In the genomic region with DNA sequence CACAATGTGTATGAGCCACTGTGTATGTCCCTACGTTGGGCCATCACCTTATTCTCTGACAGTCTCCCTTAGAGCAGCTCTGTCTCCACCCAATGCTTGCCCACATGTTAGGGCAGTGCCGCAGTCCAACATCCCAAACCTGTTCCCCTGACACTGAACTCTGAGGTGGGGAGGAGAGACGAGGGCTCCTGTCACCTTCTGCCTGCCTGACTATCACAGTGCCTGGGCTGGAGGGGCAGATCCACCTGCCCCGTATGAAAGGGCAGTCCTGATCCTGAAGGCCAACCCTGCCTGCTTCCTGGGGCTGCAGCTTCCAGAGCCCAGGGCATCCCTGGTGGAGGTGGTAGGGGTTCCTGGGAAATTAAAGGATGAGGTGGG, we compare ENCODE assay signal across 22 cellular contexts. TPM values are rescaled to one million over a fixed set of nuclear protein-coding genes. Genes with fewer than 3 reads are reported as not detected.
A peak's percentile ranks its signal among the peaks of the same experiment; 100 is the strongest.
DNase-seq lines count a peak whose midpoint lies in the region; ATAC-seq and TF ChIP-seq lines count a peak whose summit lies in the region.
"Had no signal": no experiment of that assay in that cellular context is flagged by ENCODE, and none has a peak within 500 bp of the region (broad histone marks: within the 10 kb centered on the region; RNA-seq: fewer than 3 reads in every experiment).

No MANE protein-coding gene starts in this region.

- H3K4ac ChIP-seq in trophoblast cell (ENCODE audit: low read depth, low read length): no peak overlapping the region

- no peak overlapping the region for H4K12ac ChIP-seq in trophoblast cell (ENCODE audit: low read depth, low read length)

- H4K8ac ChIP-seq in trophoblast cell (ENCODE audit: low read depth, low read length): no peak overlapping the region

- TF ChIP-seq CTCF in RWPE1 (conservative IDR thresholded peaks at IDR 0.05; ENCODE audit: low read depth) (no peak), body of pancreas (IDR thresholded peaks at IDR 0.05) (no peak), BE2C (IDR thresholded peaks at IDR 0.05; ENCODE audit: low read depth, low read length) (no peak)

- H3K23ac ChIP-seq in trophoblast cell (ENCODE audit: low read length): no peak overlapping the region

- DNase-seq in RWPE1 (ENCODE audit: low spot score) (no peak), body of pancreas (no peak), trophoblast cell (no peak), BE2C (no peak), foreskin melanocyte (no peak)
- no peak for DNase-seq in stimulated activated naive CD4-positive, alpha-beta T cell (lab: John Stamatoyannopoulos, UW)
- DNase-seq: Caco-2; CD4-positive, alpha-beta T cell; DMS 273 treated with DMSO at 0.1 percent for 48 hours; DMS79 treated with DMSO at 0.1 percent for 48 hours; H7; KBM-7; NCI-H1092; NCI-H2029 treated with DMSO at 0.1 percent for 48 hours; NCI-H2171; NCI-H345; NCI-H524; NCI-H774; NK-92 treated with Interleukin-12 subunit alpha and Interleukin-12 subunit beta, amount 100 ng/mL, for 24 hours had no signal

- H3K4me2 ChIP-seq in trophoblast cell (ENCODE audit: low read length): no peak overlapping the region
- H3K4me2 ChIP-seq: BLaER1 had no signal

- H3K27ac ChIP-seq in RWPE1: peak overlapping the region; percentile 96
- H3K27ac ChIP-seq in body of pancreas: peak overlapping the region in 3 of 4 donors; percentile 62 to 82 (median 74)
- peak overlapping the region; percentile 94 to 95 for H3K27ac ChIP-seq in esophagus (ENCODE audit: low read depth in 2 of 2, low read length in 1 of 2)
- no peak overlapping the region for H3K27ac ChIP-seq in trophoblast cell (ENCODE audit: low read depth, low read length)
- H3K27ac ChIP-seq: BLaER1 had no signal

- H3K36me3 ChIP-seq in body of pancreas (replicated peaks in 1 of 2; ENCODE audit: insufficient read depth in 1 of 2, low read depth in 2 of 2) (no peaks in the 10 kb centered on the region), esophagus (ENCODE audit: control insufficient read depth in 2 of 2, insufficient read depth in 2 of 2, low read length in 1 of 2) (peaks cover 0 to 42% of the 10 kb centered on the region in 2 donors), trophoblast cell (ENCODE audit: control insufficient read depth in 1 of 2, insufficient read depth in 2 of 2, low read length in 2 of 2) (peaks cover 34 to 39% of the 10 kb centered on the region in 2 experiments), BE2C (no peaks in the 10 kb centered on the region)

- H3K4me1 ChIP-seq in body of pancreas (peaks cover 15% of the 10 kb centered on the region), esophagus (ENCODE audit: control insufficient read depth in 2 of 2, insufficient read depth in 2 of 2, low read length in 1 of 2) (peaks cover 2 to 30% of the 10 kb centered on the region in 2 donors), trophoblast cell (ENCODE audit: control insufficient read depth in 1 of 2, insufficient read depth in 2 of 2, low read length in 2 of 2) (peaks cover 32 to 34% of the 10 kb centered on the region in 2 experiments), BE2C (no peaks in the 10 kb centered on the region)
- H3K4me1 ChIP-seq: BLaER1 had no signal

- CTCF ChIA-PET in RWPE1 (lab: Yijun Ruan, JAX): interaction anchor here (0.6 kb wide), 2 partner anchors 20 to 244 kb away, joined by 3 to 4 read pairs; no protein-coding TSS in a partner anchor

- no peak overlapping the region for H3K18ac ChIP-seq in trophoblast cell (ENCODE audit: low read length)

- no peaks in the 10 kb centered on the region for H3K9me3 ChIP-seq in body of pancreas
- H3K9me3 ChIP-seq in esophagus (ENCODE audit: control insufficient read depth in 2 of 2, insufficient read depth in 1 of 2, low read depth in 1 of 2, low read length in 1 of 2): no peaks in the 10 kb centered on the region
- peaks cover 1% of the 10 kb centered on the region for H3K9me3 ChIP-seq in trophoblast cell (ENCODE audit: insufficient read depth, low read depth, low read length)
- no peaks in the 10 kb centered on the region for H3K9me3 ChIP-seq in BE2C
- H3K9me3 ChIP-seq: BLaER1, Caco-2 had no signal

- no peak overlapping the region for H2BK120ac ChIP-seq in trophoblast cell (ENCODE audit: insufficient read depth, low read length, poor library complexity)

- no peak overlapping the region for H2BK5ac ChIP-seq in trophoblast cell (ENCODE audit: low read depth, low read length, poor library complexity)

- H3K9ac ChIP-seq in trophoblast cell (ENCODE audit: low read length): no peak overlapping the region
- H3K9ac ChIP-seq: BLaER1 had no signal

- H2AFZ ChIP-seq in trophoblast cell (ENCODE audit: insufficient read depth, low read length, poor library complexity): no peak overlapping the region

- POLR2A ChIA-PET in RWPE1 (lab: Yijun Ruan, JAX; ENCODE audit: low non-redundant PET): interaction anchor here (0.6 to 1.8 kb wide), 3 partner anchors 15 to 22 kb away, joined by 3 to 5 read pairs (median 3); a partner anchor contains a TSS

- no peak for TF ChIP-seq POLR2A in body of pancreas (IDR thresholded peaks at IDR 0.05)

- H3K27me3 ChIP-seq in body of pancreas: no peaks in the 10 kb centered on the region
- no peaks in the 10 kb centered on the region for H3K27me3 ChIP-seq in esophagus (ENCODE audit: control insufficient read depth in 1 of 2, insufficient read depth in 2 of 2, low read length in 2 of 2)
- H3K27me3 ChIP-seq in trophoblast cell (ENCODE audit: insufficient read depth, low read length): no peaks in the 10 kb centered on the region
- H3K27me3 ChIP-seq in BE2C: no peaks in the 10 kb centered on the region
- H3K27me3 ChIP-seq: BLaER1 had no signal

- no peak overlapping the region for H3K14ac ChIP-seq in trophoblast cell (ENCODE audit: low read length)

- peak overlapping the region; percentile 3 for H2AK5ac ChIP-seq in trophoblast cell (ENCODE audit: low read length)

- intact Hi-C loops in body of pancreas (cut with DNase I): no loop called here

- peaks cover 10% of the 10 kb centered on the region for H3K79me2 ChIP-seq in trophoblast cell (ENCODE audit: control insufficient read depth, insufficient read depth, low read length, poor library complexity)

- ATAC-seq in body of pancreas (no peak), esophagus mucosa (no peak)

- no peak overlapping the region for H3K4me3 ChIP-seq in body of pancreas
- H3K4me3 ChIP-seq in esophagus (ENCODE audit: low read depth in 1 of 2, low read length in 2 of 2): peak overlapping the region; percentile 53 to 62
- H3K4me3 ChIP-seq in trophoblast cell (ENCODE audit: low read depth, low read length): no peak overlapping the region
- no peak overlapping the region for H3K4me3 ChIP-seq in BE2C (ENCODE audit: low read depth, low read length)
- H3K4me3 ChIP-seq: BLaER1 had no signal

- 58 to 69% methylated on average over 2 to 4 of the region's 4 CpGs for WGBS in body of pancreas, 2 donors
- WGBS in esophagus, 2 donors: 57 to 73% methylated on average over 4 of the region's 4 CpGs
- no CpG with 5 or more reads among the region's 4 CpGs for WGBS in trophoblast cell (ENCODE audit: extremely low coverage, insufficient coverage, insufficient read length)

- no peak overlapping the region for H2BK12ac ChIP-seq in trophoblast cell (ENCODE audit: low read length)

- H3K79me1 ChIP-seq in trophoblast cell (ENCODE audit: low read length): peaks cover 32% of the 10 kb centered on the region

- H4K91ac ChIP-seq in trophoblast cell (ENCODE audit: low read depth, low read length): no peak overlapping the region

RNA-seq across cellular contexts. Expression of a gene that starts 2.2 kb away (rescaled TPM):
- 10 to 100 TPM in 1 of 2 donors, 1 to 10 TPM in 1; 2.9 to 13.8 TPM for total RNA-seq in body of pancreas
- 100 to 1,000 TPM; 609 to 890 TPM for polyA plus RNA-seq in esophagus
- polyA plus RNA-seq in trophoblast cell (2013): 17.9 and 19.4 TPM in 2 replicates
- total RNA-seq in esophagus mucosa: 1,652 TPM
- polyA plus RNA-seq in BE2C (2012; ENCODE audit: insufficient read depth, insufficient read length, low read depth): 2.0 TPM

RNA-seq across cellular contexts. Expression of a gene that starts 10.6 kb away (rescaled TPM):
- 10 to 100 TPM; 18.4 to 90.0 TPM for total RNA-seq in body of pancreas
- polyA plus RNA-seq in esophagus: 100 to 1,000 TPM; 117 to 135 TPM
- 37.4 and 38.2 TPM in 2 replicates for polyA plus RNA-seq in trophoblast cell (2013)
- total RNA-seq in esophagus mucosa: 91.5 TPM
- polyA plus RNA-seq in BE2C (2012; ENCODE audit: insufficient read depth, insufficient read length, low read depth): 60.8 TPM

RNA-seq across cellular contexts. Expression of a gene that starts 18.3 kb away (rescaled TPM):
- total RNA-seq in body of pancreas (10 to 100 TPM; 28.3 to 35.3 TPM), esophagus mucosa (97.0 TPM)
- polyA plus RNA-seq in esophagus: 10 to 100 TPM; 49.2 to 49.8 TPM
- 57.3 and 58.6 TPM in 2 replicates for polyA plus RNA-seq in trophoblast cell (2013)
- 57.3 TPM for polyA plus RNA-seq in BE2C (2012; ENCODE audit: insufficient read depth, insufficient read length, low read depth)

RNA-seq across cellular contexts. Expression of a gene that starts 28.0 kb away (rescaled TPM):
- total RNA-seq in body of pancreas (10 to 100 TPM; 30.9 to 41.9 TPM), esophagus mucosa (38.9 TPM)
- polyA plus RNA-seq in esophagus: 10 to 100 TPM; 24.5 to 35.0 TPM
- 46.9 and 47.7 TPM in 2 replicates for polyA plus RNA-seq in trophoblast cell (2013)
- 87.7 TPM for polyA plus RNA-seq in BE2C (2012; ENCODE audit: insufficient read depth, insufficient read length, low read depth)

RNA-seq across cellular contexts. Expression of a gene that starts 28.6 kb away (rescaled TPM):
- total RNA-seq in body of pancreas (10 to 100 TPM; 28.7 to 77.6 TPM), esophagus mucosa (131 TPM)
- 100 to 1,000 TPM; 116 to 220 TPM for polyA plus RNA-seq in esophagus
- 290 and 306 TPM in 2 replicates for polyA plus RNA-seq in trophoblast cell (2013)
- polyA plus RNA-seq in BE2C (2012; ENCODE audit: insufficient read depth, insufficient read length, low read depth): 296 TPM

Comparison
In these comparisons a context has a peak if more than half of its experiments do, and no peak if none do; other contexts are left out.
1. H3K4me3 ChIP-seq: peak in esophagus (2 of 2); none in body of pancreas (0 of 2), trophoblast cell (single experiment) and BE2C (single experiment).
2. RNA of a gene that starts 2.2 kb away (total RNA-seq): 1,652 TPM in esophagus mucosa (single experiment); 2.9 to 13.8 TPM in body of pancreas; every median in the first group is over 100 times any median in the second.